In genomic region chr6:16832721-16833120, GRCh38 we compare ENCODE assay signal across 17 cellular contexts.
DNase-seq lines count a peak whose midpoint lies in the region; ATAC-seq, FAIRE-seq and TF ChIP-seq lines count a peak whose summit lies in the region.
"Had no signal": no experiment of that assay in that cellular context is flagged by ENCODE, and none has a peak within 500 bp of the region (broad histone marks: within the 10 kb centered on the region; RNA-seq: fewer than 3 reads in every experiment).

No MANE protein-coding gene starts in this region.

- no peak overlapping the region for H3K9ac ChIP-seq in astrocyte (ENCODE audit: low read length)
- H3K9ac ChIP-seq: BLaER1 treated with 17β-estradiol and CSF1 and Interleukin-3, amounts not matched to agents 10 nM and 100 nM; GM23248 had no signal

- no peak for TF ChIP-seq POLR2A in tibial nerve (IDR thresholded peaks at IDR 0.05)

- WGBS in tibial nerve, 2 donors = 91 to 94% methylated on average over 6 of the region's 6 CpGs

- no peak overlapping the region for H3K27ac Mint-ChIP-seq in astrocyte (ENCODE audit: unreplicated experiment)
- peak overlapping the region; percentile 43 for H3K27ac Mint-ChIP-seq in stimulated activated naive B cell treated with anti-CD40 and anti-IgM and Interleukin-4, amounts not matched to agents 10 μg/mL and 1 μg/mL and 100 μg/mL, for 72 hours
- H3K27ac Mint-ChIP-seq: B cell; CD4-positive, CD25-positive, alpha-beta regulatory T cell; CD8-positive, alpha-beta memory T cell had no signal

- H3K9me3 Mint-ChIP-seq in astrocyte (ENCODE audit: unreplicated experiment) = no peaks in the 10 kb centered on the region
- H3K9me3 Mint-ChIP-seq in stimulated activated naive B cell treated with anti-CD40 and anti-IgM and Interleukin-4, amounts not matched to agents 10 μg/mL and 1 μg/mL and 100 μg/mL, for 72 hours = no peaks in the 10 kb centered on the region
- H3K9me3 Mint-ChIP-seq: CD4-positive, CD25-positive, alpha-beta regulatory T cell had no signal

- H3K9me3 ChIP-seq in astrocyte (ENCODE audit: insufficient read depth, low read depth, low read length) (no peaks in the 10 kb centered on the region), tibial nerve (no peaks in the 10 kb centered on the region)
- H3K9me3 ChIP-seq: BLaER1 treated with 17β-estradiol and CSF1 and Interleukin-3, amounts not matched to agents 10 nM and 100 nM; HAP-1 had no signal

- H3K27me3 ChIP-seq in astrocyte (ENCODE audit: insufficient read depth, low read length) (no peaks in the 10 kb centered on the region), tibial nerve (no peaks in the 10 kb centered on the region)
- H3K27me3 ChIP-seq: BLaER1 treated with 17β-estradiol and CSF1 and Interleukin-3, amounts not matched to agents 10 nM and 100 nM had no signal

- no peak overlapping the region for H3K27ac ChIP-seq in astrocyte (ENCODE audit: low read depth, low read length)
- no peak overlapping the region for H3K27ac ChIP-seq in tibial nerve
- H3K27ac ChIP-seq: BLaER1 treated with 17β-estradiol and CSF1 and Interleukin-3, amounts not matched to agents 10 nM and 100 nM; GM23248 had no signal

- peaks cover 23% of the 10 kb centered on the region for H3K4me1 Mint-ChIP-seq in astrocyte (ENCODE audit: low read depth, unreplicated experiment)
- H3K4me1 Mint-ChIP-seq in stimulated activated naive B cell treated with anti-CD40 and anti-IgM and Interleukin-4, amounts not matched to agents 10 μg/mL and 1 μg/mL and 100 μg/mL, for 72 hours = peaks cover 13 to 30% of the 10 kb centered on the region in 2 donors

- ATAC-seq in stimulated activated naive B cell treated with anti-CD40 and anti-IgM and Interleukin-4, amounts not matched to agents 10 μg/mL and 1 μg/mL and 100 μg/mL, for 72 hours (replicated peaks) = no peak

- H3K4me2 ChIP-seq in astrocyte (ENCODE audit: low read length) = no peak overlapping the region

- no peaks in the 10 kb centered on the region for H3K79me2 ChIP-seq in astrocyte (ENCODE audit: insufficient read depth, low read length)

- no peak overlapping the region for H2AFZ ChIP-seq in astrocyte (ENCODE audit: low read depth, low read length)
- H2AFZ ChIP-seq: GM23248 had no signal

- H3K36me3 ChIP-seq in astrocyte (ENCODE audit: insufficient read depth, low read length) = no peaks in the 10 kb centered on the region
- H3K36me3 ChIP-seq in tibial nerve = no peaks in the 10 kb centered on the region
- H3K36me3 ChIP-seq: BLaER1 treated with 17β-estradiol and CSF1 and Interleukin-3, amounts not matched to agents 10 nM and 100 nM; HAP-1 had no signal

- H3K36me3 Mint-ChIP-seq in astrocyte (ENCODE audit: low read depth, unreplicated experiment) = no peaks in the 10 kb centered on the region
- no peaks in the 10 kb centered on the region for H3K36me3 Mint-ChIP-seq in stimulated activated naive B cell treated with anti-CD40 and anti-IgM and Interleukin-4, amounts not matched to agents 10 μg/mL and 1 μg/mL and 100 μg/mL, for 72 hours
- H3K36me3 Mint-ChIP-seq: CD4-positive, CD25-positive, alpha-beta regulatory T cell; CD8-positive, alpha-beta memory T cell had no signal

- H4K20me1 ChIP-seq in astrocyte (ENCODE audit: insufficient read depth, low read length) = no peaks in the 10 kb centered on the region
- H4K20me1 ChIP-seq: BLaER1 treated with 17β-estradiol and CSF1 and Interleukin-3, amounts not matched to agents 10 nM and 100 nM had no signal

- TF ChIP-seq CTCF in astrocyte (IDR thresholded peaks at IDR 0.05; ENCODE audit: insufficient read depth, low read depth, low read length) = no peak
- no peak for TF ChIP-seq CTCF in tibial nerve (IDR thresholded peaks at IDR 0.05)

- H3K27me3 Mint-ChIP-seq in astrocyte (ENCODE audit: low read depth, unreplicated experiment) = no peaks in the 10 kb centered on the region
- H3K27me3 Mint-ChIP-seq in stimulated activated naive B cell treated with anti-CD40 and anti-IgM and Interleukin-4, amounts not matched to agents 10 μg/mL and 1 μg/mL and 100 μg/mL, for 72 hours = peaks cover 0 to 13% of the 10 kb centered on the region in 2 donors

- no peak for TF ChIP-seq EP300 in tibial nerve (IDR thresholded peaks at IDR 0.05)

- FAIRE-seq in astrocyte (lab: Jason Lieb, UNC) = no peak
- FAIRE-seq: GM12892, GM18507, HepG2 had no signal

- DNase-seq in Daoy (ENCODE audit: low read depth) (peak; percentile 21), astrocyte (ENCODE audit: low read depth) (peak; percentile 80), glomerular visceral epithelial cell (ENCODE audit: extremely low spot score) (peak; percentile 5), NCI-H2171 treated with DMSO at 0.1 percent for 48 hours (lab: John Stamatoyannopoulos, UW) (no peak), tibial nerve (ENCODE audit: low spot score in 2 of 2) (no peak)
- no peak for DNase-seq in stimulated activated naive B cell treated with anti-CD40 and anti-IgM and Interleukin-4, amounts not matched to agents 10 μg/mL and 1 μg/mL and 100 μg/mL, for 72 hours
- DNase-seq: CD4-positive, CD25-positive, alpha-beta regulatory T cell; CD8-positive, alpha-beta memory T cell; COR-L47; GDM1; GM23248 had no signal

- H3K4me1 ChIP-seq in astrocyte (ENCODE audit: insufficient read depth, low read length) (peaks cover 6% of the 10 kb centered on the region), tibial nerve (peaks cover 0 to 15% (median 0%) of the 10 kb centered on the region in 4 donors)

- H3K4me3 ChIP-seq in astrocyte (ENCODE audit: insufficient read depth, low read depth, low read length) = no peak overlapping the region
- H3K4me3 ChIP-seq in tibial nerve = no peak overlapping the region
- H3K4me3 ChIP-seq: BLaER1 treated with 17β-estradiol and CSF1 and Interleukin-3, amounts not matched to agents 10 nM and 100 nM; GM23248; HAP-1 had no signal

- H3K4me3 Mint-ChIP-seq in astrocyte (ENCODE audit: unreplicated experiment) = no peak overlapping the region
- H3K4me3 Mint-ChIP-seq in stimulated activated naive B cell treated with anti-CD40 and anti-IgM and Interleukin-4, amounts not matched to agents 10 μg/mL and 1 μg/mL and 100 μg/mL, for 72 hours = no peak overlapping the region
- H3K4me3 Mint-ChIP-seq: B cell; CD8-positive, alpha-beta memory T cell had no signal

Comparison
In these comparisons a context has a peak if more than half of its experiments do, and no peak if none do; other contexts are left out.
1. DNase-seq: peak in Daoy (single experiment), astrocyte (single experiment) and glomerular visceral epithelial cell (single experiment); none in stimulated activated naive B cell treated with anti-CD40 and anti-IgM and Interleukin-4, amounts not matched to agents 10 μg/mL and 1 μg/mL and 100 μg/mL, for 72 hours (single experiment), NCI-H2171 treated with DMSO at 0.1 percent for 48 hours (single experiment) and tibial nerve (0 of 2).